ENCODE assay signal across 18 cellular contexts in the genomic region with DNA sequence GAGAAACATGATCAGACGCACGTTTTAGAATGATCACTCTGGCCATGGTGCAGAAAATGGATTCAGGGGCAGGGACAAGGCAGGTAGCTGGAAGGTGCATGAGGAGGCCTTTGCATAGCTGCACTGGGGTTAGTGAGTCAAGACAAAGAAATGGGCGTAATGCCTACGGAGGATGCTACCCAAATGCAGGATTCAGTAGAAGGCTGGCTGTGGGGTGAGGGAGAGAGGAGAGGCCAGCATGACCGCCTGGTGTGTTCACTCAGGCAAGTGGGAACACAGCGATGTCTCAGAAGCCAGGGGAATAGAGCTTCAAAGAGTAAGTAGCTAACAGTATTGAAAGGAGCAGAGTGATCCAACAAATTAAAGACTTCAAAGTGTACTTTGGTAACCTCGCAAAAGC. TPM values are rescaled to one million over a fixed set of nuclear protein-coding genes. Genes with fewer than 3 reads are reported as not detected.
"Had no signal": no experiment of that assay in that cellular context is flagged by ENCODE, and none has a peak within 500 bp of the region (broad histone marks: within the 10 kb centered on the region; RNA-seq: fewer than 3 reads in every experiment).

No MANE protein-coding gene starts in this region.

- ATAC-seq: gastroesophageal sphincter; naive thymus-derived CD4-positive, alpha-beta T cell; upper lobe of right lung had no signal

- H3K36me3 ChIP-seq: neutrophil had no signal

- H3K27me3 ChIP-seq: esophagus muscularis mucosa, gastroesophageal sphincter, suprapubic skin, tibial artery, upper lobe of right lung had no signal

- H3K27ac Mint-ChIP-seq: naive thymus-derived CD4-positive, alpha-beta T cell; nephron progenitor cell had no signal

- H3K4me3 ChIP-seq: coronary artery, esophagus muscularis mucosa, gastroesophageal sphincter, suprapubic skin, tibial artery, upper lobe of right lung had no signal

- H3K9me3 ChIP-seq: esophagus muscularis mucosa, gastroesophageal sphincter, neutrophil, suprapubic skin, tibial artery, upper lobe of right lung had no signal

- H3K4me3 Mint-ChIP-seq: naive thymus-derived CD4-positive, alpha-beta T cell; nephron progenitor cell had no signal

- DNase-seq: effector memory CD4-positive, alpha-beta T cell; foreskin fibroblast; glutamatergic neuron; hippocampal formation; naive thymus-derived CD4-positive, alpha-beta T cell; nephron progenitor cell; posterior cingulate gyrus; stimulated activated CD4-positive, alpha-beta T cell treated with anti-CD3 and anti-CD28 coated beads, Interleukin-12 subunit alpha, Interleukin-12 subunit beta, amount 100 ng/mL, for 4 hours; stimulated activated CD4-positive, alpha-beta T cell treated with anti-CD3 and anti-CD28 coated beads, Interleukin-2, amount 100 ng/mL, for 48 hours; stimulated activated naive CD4-positive, alpha-beta T cell treated with Interleukin-2 at 50 U/mL for 16 hours; tibial artery; upper lobe of right lung had no signal

- H3K9me3 Mint-ChIP-seq: naive thymus-derived CD4-positive, alpha-beta T cell; nephron progenitor cell had no signal

- H3K36me3 Mint-ChIP-seq: naive thymus-derived CD4-positive, alpha-beta T cell had no signal

- H3K27ac ChIP-seq: coronary artery, epithelial cell of prostate, esophagus muscularis mucosa, neutrophil, suprapubic skin, tibial artery, upper lobe of right lung had no signal

RNA-seq across cellular contexts. Expression of a gene that starts 31.2 kb away (rescaled TPM):
- polyA plus RNA-seq: naive thymus-derived CD4-positive, alpha-beta T cell had no signal
